ENCODE assay signal across 12 cellular contexts in the genomic region with DNA sequence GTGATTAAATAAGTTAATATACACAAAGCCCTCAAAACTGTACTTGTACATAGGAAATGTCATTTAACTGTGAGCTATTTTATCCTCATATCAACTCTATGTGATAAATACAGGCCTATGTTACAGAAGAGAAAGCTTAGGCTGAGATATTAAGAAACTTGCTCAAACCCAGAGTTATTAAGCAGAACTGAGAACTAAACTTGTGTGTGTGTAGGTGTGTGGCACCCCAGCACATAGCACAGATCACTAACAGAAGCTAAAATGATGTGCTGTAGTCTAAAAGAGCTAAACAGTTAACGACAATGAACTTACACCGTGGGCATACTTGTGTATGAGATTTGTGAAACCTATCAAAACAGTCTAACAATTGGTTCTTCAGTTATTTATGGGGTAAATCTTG. TPM values are rescaled to one million over a fixed set of nuclear protein-coding genes. Genes with fewer than 3 reads are reported as not detected.
A peak's percentile ranks its signal among the peaks of the same experiment; 100 is the strongest.
DNase-seq lines count a peak whose midpoint lies in the region; ATAC-seq and TF ChIP-seq lines count a peak whose summit lies in the region.
"Had no signal": no experiment of that assay in that cellular context is flagged by ENCODE, and none has a peak within 500 bp of the region (broad histone marks: within the 10 kb centered on the region; RNA-seq: fewer than 3 reads in every experiment).

No MANE protein-coding gene starts in this region.

- ATAC-seq in GM18868 (IDR thresholded peaks at IDR 0.05; ENCODE audit: unreplicated experiment) (peak; percentile 91), GM21529 (IDR thresholded peaks at IDR 0.05; ENCODE audit: unreplicated experiment) (peak; percentile 82), HG03095 (IDR thresholded peaks at IDR 0.05; ENCODE audit: unreplicated experiment) (peak; percentile 77)
- ATAC-seq: activated naive CD4-positive, alpha-beta T cell treated with anti-CD3 and anti-CD28 coated beads, Interleukin-2, amount 50 U/mL, for 72 hours had no signal

- H3K36me3 Mint-ChIP-seq in mesothelial cell of epicardium, result peaks cover 6% of the 10 kb centered on the region

- no peaks in the 10 kb centered on the region for H3K9me3 Mint-ChIP-seq in mesothelial cell of epicardium
- H3K9me3 Mint-ChIP-seq: activated naive CD4-positive, alpha-beta T cell treated with anti-CD3 and anti-CD28 coated beads, Interleukin-2, amount 50 U/mL, for 72 hours; dendritic cell treated with granulocyte-macrophage colony-stimulating factor and Interleukin-4, amounts not matched to agents 40 ng/mL and 50 ng/mL, for 4 days had no signal

- peaks cover 50% of the 10 kb centered on the region for H3K4me1 Mint-ChIP-seq in mesothelial cell of epicardium

- no peaks in the 10 kb centered on the region for H3K27me3 Mint-ChIP-seq in mesothelial cell of epicardium (ENCODE audit: low read depth)
- H3K27me3 Mint-ChIP-seq: dendritic cell treated with granulocyte-macrophage colony-stimulating factor and Interleukin-4, amounts not matched to agents 40 ng/mL and 50 ng/mL, for 4 days had no signal

- H3K27ac Mint-ChIP-seq in mesothelial cell of epicardium, result peak overlapping the region; percentile 81
- H3K27ac Mint-ChIP-seq: activated naive CD4-positive, alpha-beta T cell treated with anti-CD3 and anti-CD28 coated beads, Interleukin-2, amount 50 U/mL, for 72 hours; dendritic cell treated with granulocyte-macrophage colony-stimulating factor and Interleukin-4, amounts not matched to agents 40 ng/mL and 50 ng/mL, for 4 days had no signal

- DNase-seq in mesothelial cell of epicardium (ENCODE audit: low spot score in 2 of 2, unreplicated experiment in 2 of 2) (no peak), occipital lobe (lab: John Stamatoyannopoulos, UW) (no peak), ureter (ENCODE audit: low spot score) (no peak), medulla oblongata (ENCODE audit: extremely low spot score) (no peak)
- DNase-seq: mesenchymal stem cell, NCI-H226, SIG-M5 had no signal

- no peak for TF ChIP-seq CTCF in mesothelial cell of epicardium (IDR thresholded peaks at IDR 0.05; ENCODE audit: unreplicated experiment)

- H3K4me3 Mint-ChIP-seq in mesothelial cell of epicardium, result no peak overlapping the region
- H3K4me3 Mint-ChIP-seq: dendritic cell treated with granulocyte-macrophage colony-stimulating factor and Interleukin-4, amounts not matched to agents 40 ng/mL and 50 ng/mL, for 4 days had no signal

RNA-seq across cellular contexts. Expression of gene MTPN, which starts 34.5 kb away (rescaled TPM):
- 112 to 115 TPM (median 114 TPM) in 3 replicates for total RNA-seq in mesothelial cell of epicardium
- 171 TPM for total RNA-seq in occipital lobe
- total RNA-seq in ureter, result 93.8 TPM
